In genomic region chr12:121423682-121424631, GRCh38 we compare ENCODE assay signal across 14 cellular contexts. TPM values are rescaled to one million over a fixed set of nuclear protein-coding genes. Genes with fewer than 3 reads are reported as not detected.
DNase-seq lines count a peak whose midpoint lies in the region; ATAC-seq, FAIRE-seq and TF ChIP-seq lines count a peak whose summit lies in the region.
"Had no signal": no experiment of that assay in that cellular context is flagged by ENCODE, and none has a peak within 500 bp of the region (broad histone marks: within the 10 kb centered on the region; RNA-seq: fewer than 3 reads in every experiment).

No MANE protein-coding gene starts in this region.

- DNase-seq in HepG2 (ENCODE audit: low spot score), result no peak
- no peak for DNase-seq in right lobe of liver
- DNase-seq in activated naive CD8-positive, alpha-beta T cell treated with anti-CD3 and anti-CD28 coated beads, Interleukin-2, amount 50 U/mL, for 24 hours, result no peak
- peak; percentile 46 to 74 (median 65) for DNase-seq in right cardiac atrium
- DNase-seq in brain microvascular endothelial cell, result no peak
- no peak for DNase-seq in CD8-positive, alpha-beta T cell
- DNase-seq: glutamatergic neuron, WERI-Rb-1 had no signal

- no peak overlapping the region for H2AFZ ChIP-seq in HepG2 (ENCODE audit: low read length)

- no peak for TF ChIP-seq CTCF in HepG2 (CRISPR knock-in tag; IDR thresholded peaks at IDR 0.05)
- no peak for TF ChIP-seq CTCF in right lobe of liver (IDR thresholded peaks at IDR 0.05)
- no peak for TF ChIP-seq CTCF in brain microvascular endothelial cell (IDR thresholded peaks at IDR 0.05; ENCODE audit: low read depth, low read length, missing control alignments)
- no peak for TF ChIP-seq CTCF in CD8-positive, alpha-beta T cell (IDR thresholded peaks at IDR 0.05)

- H3K27ac ChIP-seq in HepG2 (ENCODE audit: extremely low read length, insufficient read depth, low read length) (no peak overlapping the region), right lobe of liver (no peak overlapping the region), right cardiac atrium (ENCODE audit: low read length) (peak overlapping the region; percentile 95), brain microvascular endothelial cell (no peak overlapping the region)
- H3K27ac ChIP-seq in CD8-positive, alpha-beta T cell (ENCODE audit: low read depth, low read length), result no peak overlapping the region
- H3K27ac ChIP-seq: ascending aorta, SJSA1, WERI-Rb-1 had no signal

- TF ChIP-seq RAD21 in HepG2 (CRISPR knock-in tag; IDR thresholded peaks at IDR 0.05), result no peak

- in situ Hi-C loops in HepG2 (cut with HindIII; ENCODE audit: extremely low pct_ligation_motif_present, low pct_unique_long_range_greater_than_20kb) (no loop called here), brain microvascular endothelial cell (cut with HindIII; ENCODE audit: low pct_ligation_motif_present, low sequenced_read_pairs) (no loop called here)

- CTCF ChIA-PET in HepG2 (lab: Yijun Ruan, JAX; ENCODE audit: low intra/inter-chr PET ratio, low total read pairs), result no interaction called here
- CTCF ChIA-PET in CD8-positive, alpha-beta T cell (lab: Charles Lee), result interaction anchor here (0.9 to 2.7 kb wide), 2 partner anchors 19 to 89 kb away, joined by 4 to 9 read pairs; no protein-coding TSS in a partner anchor

- TSS peak; percentile 30 for BruUV-seq in HepG2 (replicated peaks; lab: Mats Ljungman, UMichigan)

- H3K4me3 ChIP-seq in HepG2 (replicated peaks in 1 of 3; ENCODE audit: insufficient read depth in 1 of 3, low read depth in 2 of 3, low read length in 3 of 3), result no peak overlapping the region
- H3K4me3 ChIP-seq in right lobe of liver, result no peak overlapping the region
- H3K4me3 ChIP-seq in right cardiac atrium (ENCODE audit: low read length), result no peak overlapping the region
- H3K4me3 ChIP-seq in brain microvascular endothelial cell (ENCODE audit: low read depth, low read length), result no peak overlapping the region
- H3K4me3 ChIP-seq in CD8-positive, alpha-beta T cell (ENCODE audit: low read depth, low read length), result no peak overlapping the region
- H3K4me3 ChIP-seq: ascending aorta, SJSA1 had no signal

- H3K27me3 Mint-ChIP-seq in activated naive CD8-positive, alpha-beta T cell treated with anti-CD3 and anti-CD28 coated beads, Interleukin-2, amount 50 U/mL, for 24 hours, result no peaks in the 10 kb centered on the region
- no peaks in the 10 kb centered on the region for H3K27me3 Mint-ChIP-seq in CD8-positive, alpha-beta T cell (ENCODE audit: low read depth)

- H3K36me3 ChIP-seq in HepG2 (replicated peaks in 1 of 2; ENCODE audit: control insufficient read depth in 1 of 2, insufficient read depth in 2 of 2, low read length in 2 of 2), result peaks cover 24 to 79% of the 10 kb centered on the region in 2 experiments
- H3K36me3 ChIP-seq in right lobe of liver, result peaks cover 0 to 64% (median 26%) of the 10 kb centered on the region in 4 donors
- peaks cover 71% of the 10 kb centered on the region for H3K36me3 ChIP-seq in brain microvascular endothelial cell (replicated peaks)
- H3K36me3 ChIP-seq in CD8-positive, alpha-beta T cell (ENCODE audit: insufficient read depth, low read length), result peaks cover 63% of the 10 kb centered on the region

- no peaks in the 10 kb centered on the region for H3K79me2 ChIP-seq in HepG2 (ENCODE audit: insufficient read depth, low read length)

- H4K20me1 ChIP-seq in HepG2 (ENCODE audit: insufficient read depth, low read length), result no peaks in the 10 kb centered on the region

- H3K4me1 Mint-ChIP-seq in activated naive CD8-positive, alpha-beta T cell treated with anti-CD3 and anti-CD28 coated beads, Interleukin-2, amount 50 U/mL, for 24 hours, result peaks cover 4% of the 10 kb centered on the region
- H3K4me1 Mint-ChIP-seq in CD8-positive, alpha-beta T cell (ENCODE audit: low read depth), result peaks cover 3% of the 10 kb centered on the region

- WGBS in HepG2 (ENCODE audit: low lambda C conversion rate), result over 99% methylated on average over 13 of the region's 13 CpGs
- 88% methylated on average over 13 of the region's 13 CpGs for WGBS in right lobe of liver (ENCODE audit: insufficient coverage, low coverage, low lambda C conversion rate, missing lambda C conversion rate)
- WGBS in right cardiac atrium, result 76% methylated on average over 13 of the region's 13 CpGs

- H3K9me3 ChIP-seq in HepG2 (ENCODE audit: low read length) (no peaks in the 10 kb centered on the region), right lobe of liver (no peaks in the 10 kb centered on the region), right cardiac atrium (ENCODE audit: control insufficient read depth, low read length) (no peaks in the 10 kb centered on the region)
- no peaks in the 10 kb centered on the region for H3K9me3 ChIP-seq in CD8-positive, alpha-beta T cell (ENCODE audit: low read length)
- H3K9me3 ChIP-seq: ascending aorta, SJSA1 had no signal

- intact Hi-C loops in HepG2 (cut with micrococcal nuclease; ENCODE audit: unreplicated experiment) (no loop called here), right lobe of liver (cut with DNase I) (no loop called here), right cardiac atrium (cut with DNase I) (no loop called here)
- intact Hi-C loops in CD8-positive, alpha-beta T cell (cut with DNase I, micrococcal nuclease), result no loop called here

- POLR2A ChIA-PET in HepG2 (lab: Yijun Ruan, JAX), result interaction anchor here (1.2 to 2.0 kb wide), 2 partner anchors 23 to 72 kb away, joined by 3 to 5 read pairs; no protein-coding TSS in a partner anchor
- POLR2A ChIA-PET in CD8-positive, alpha-beta T cell (lab: Charles Lee), result interaction anchor here (1.2 to 1.5 kb wide), 2 partner anchors 20 to 24 kb away, joined by 3 to 5 read pairs; partner anchors contain the start of gene RNF34

- H3K36me3 Mint-ChIP-seq in activated naive CD8-positive, alpha-beta T cell treated with anti-CD3 and anti-CD28 coated beads, Interleukin-2, amount 50 U/mL, for 24 hours (ENCODE audit: low read depth), result peaks cover 68% of the 10 kb centered on the region
- peaks cover 89% of the 10 kb centered on the region for H3K36me3 Mint-ChIP-seq in CD8-positive, alpha-beta T cell

- no peak for ATAC-seq in HepG2
- no peak for ATAC-seq in right lobe of liver
- ATAC-seq in activated naive CD8-positive, alpha-beta T cell treated with anti-CD3 and anti-CD28 coated beads, Interleukin-2, amount 50 U/mL, for 24 hours, result no peak
- ATAC-seq in right cardiac atrium, result peak; percentile 83 to 88
- ATAC-seq in GM19395 (IDR thresholded peaks at IDR 0.05; ENCODE audit: unreplicated experiment), result no peak
- ATAC-seq in HG03159 (IDR thresholded peaks at IDR 0.05; ENCODE audit: unreplicated experiment), result no peak
- no peak for ATAC-seq in CD8-positive, alpha-beta T cell
- ATAC-seq: HCT116 had no signal

- H3K4me2 ChIP-seq in HepG2 (ENCODE audit: low read depth, low read length), result no peak overlapping the region

- peak overlapping the region; percentile 18 for H3K27ac Mint-ChIP-seq in activated naive CD8-positive, alpha-beta T cell treated with anti-CD3 and anti-CD28 coated beads, Interleukin-2, amount 50 U/mL, for 24 hours
- no peak overlapping the region for H3K27ac Mint-ChIP-seq in CD8-positive, alpha-beta T cell

- no peak for FAIRE-seq in HepG2 (lab: Jason Lieb, UNC)
- FAIRE-seq: HTR-8/SVneo had no signal

- H3K9ac ChIP-seq in HepG2 (ENCODE audit: insufficient read depth, low read depth, low read length), result no peak overlapping the region

- no peaks in the 10 kb centered on the region for H3K9me3 Mint-ChIP-seq in activated naive CD8-positive, alpha-beta T cell treated with anti-CD3 and anti-CD28 coated beads, Interleukin-2, amount 50 U/mL, for 24 hours
- no peaks in the 10 kb centered on the region for H3K9me3 Mint-ChIP-seq in CD8-positive, alpha-beta T cell

- no peak for TF ChIP-seq POLR2A in HepG2 (IDR thresholded peaks at IDR 0.05; ENCODE audit: insufficient read depth in 1 of 2, low read depth in 2 of 2, low read length in 2 of 2)
- TF ChIP-seq POLR2A in right lobe of liver (IDR thresholded peaks at IDR 0.05), result no peak

- H3K4me3 Mint-ChIP-seq in activated naive CD8-positive, alpha-beta T cell treated with anti-CD3 and anti-CD28 coated beads, Interleukin-2, amount 50 U/mL, for 24 hours, result no peak overlapping the region
- no peak overlapping the region for H3K4me3 Mint-ChIP-seq in CD8-positive, alpha-beta T cell

- no peaks in the 10 kb centered on the region for H3K4me1 ChIP-seq in HepG2 (ENCODE audit: insufficient read depth, low read length)
- H3K4me1 ChIP-seq in right lobe of liver, result no peaks in the 10 kb centered on the region
- peaks cover 3% of the 10 kb centered on the region for H3K4me1 ChIP-seq in right cardiac atrium (ENCODE audit: control insufficient read depth, insufficient read depth, low read length)
- no peaks in the 10 kb centered on the region for H3K4me1 ChIP-seq in CD8-positive, alpha-beta T cell (ENCODE audit: insufficient read depth, low read length)
- H3K4me1 ChIP-seq: ascending aorta had no signal

- H3K27me3 ChIP-seq in HepG2 (ENCODE audit: control insufficient read depth in 1 of 2, insufficient read depth in 2 of 2, low read length in 2 of 2) (no peaks in the 10 kb centered on the region), right lobe of liver (no peaks in the 10 kb centered on the region), right cardiac atrium (ENCODE audit: control insufficient read depth, insufficient read depth) (no peaks in the 10 kb centered on the region), brain microvascular endothelial cell (replicated peaks) (no peaks in the 10 kb centered on the region)
- no peaks in the 10 kb centered on the region for H3K27me3 ChIP-seq in CD8-positive, alpha-beta T cell (ENCODE audit: insufficient read depth, low read length)
- H3K27me3 ChIP-seq: ascending aorta, SJSA1 had no signal

- TF ChIP-seq EP300 in HepG2 (IDR thresholded peaks at IDR 0.05; ENCODE audit: low read depth in 2 of 2, low read length in 2 of 2) (no peak), HepG2 (CRISPR knock-in tag; IDR thresholded peaks at IDR 0.05; ENCODE audit: borderline replicate concordance) (no peak)

RNA-seq across cellular contexts. Expression of gene RNF34, which starts 24.0 kb away (rescaled TPM):
- total RNA-seq in HepG2 (2016; rRNA removed; fragmentation: Illumina TruSeq; extraction: Trizol) (53.2 and 68.2 TPM in 2 replicates), right lobe of liver (10 to 100 TPM; 11.7 to 22.3 (median 14.6) TPM), right cardiac atrium (10 to 100 TPM; 25.1 to 31.4 (median 26.1) TPM)
- 21.6 and 23.1 TPM in 2 replicates for total RNA-seq in HepG2 (2016; cell fraction: cytosol; rRNA removed; fragmentation: Illumina TruSeq; extraction: Trizol; ENCODE audit: low read depth)
- total RNA-seq in HepG2 (2016; cell fraction: insoluble cytoplasmic fraction; rRNA removed; fragmentation: Illumina TruSeq; extraction: Trizol), result 52.8 and 66.3 TPM in 2 replicates
- 36.1 and 37.2 TPM in 2 replicates for total RNA-seq in HepG2 (2016; cell fraction: membrane; rRNA removed; fragmentation: Illumina TruSeq; extraction: Trizol)
- 39.6 and 47.6 TPM in 2 replicates for total RNA-seq in HepG2 (2016; cell fraction: nucleus; rRNA removed; fragmentation: Illumina TruSeq; extraction: Trizol)
- polyA plus RNA-seq in HepG2 (2011; rRNA removed) (36.8 and 37.4 TPM in 2 replicates), right cardiac atrium (21.1 TPM)
- 17.4 and 20.4 TPM in 2 replicates for polyA plus RNA-seq in HepG2 (2011; cell fraction: cytosol; rRNA removed)
- polyA plus RNA-seq in HepG2 (2011; cell fraction: nucleus; rRNA removed), result 25.9 and 37.9 TPM in 2 replicates
- 27.0 and 30.9 TPM in 2 replicates for polyA plus RNA-seq in HepG2 (2012)
- polyA plus RNA-seq in HepG2 (2016; cell fraction: cytosol; fragmentation: Illumina TruSeq; extraction: Trizol; ENCODE audit: low read depth), result 7.6 and 9.2 TPM in 2 replicates
- 56.9 and 60.9 TPM in 2 replicates for polyA plus RNA-seq in HepG2 (2016; cell fraction: insoluble cytoplasmic fraction; fragmentation: Illumina TruSeq; extraction: Trizol; ENCODE audit: low read depth)
- 19.5 and 19.6 TPM in 2 replicates for polyA plus RNA-seq in HepG2 (2016; cell fraction: membrane; fragmentation: Illumina TruSeq; extraction: Trizol; ENCODE audit: low read depth)
- polyA plus RNA-seq in HepG2 (2016; cell fraction: nucleus; fragmentation: Illumina TruSeq; extraction: Trizol; ENCODE audit: insufficient read depth, low read depth), result 49.3 and 52.3 TPM in 2 replicates
- 165 and 250 TPM in 2 replicates for polyA minus RNA-seq in HepG2 (2011; rRNA and poly(A)+ RNA removed; ENCODE audit: low replicate concordance)
- polyA minus RNA-seq in HepG2 (2011; cell fraction: cytosol; rRNA and poly(A)+ RNA removed), result 13.7 and 21.9 TPM in 2 replicates
- 40.6 and 41.5 TPM in 2 replicates for polyA minus RNA-seq in HepG2 (2011; cell fraction: nucleus; rRNA and poly(A)+ RNA removed)
- 10 to 100 TPM; 46.8 to 51.3 TPM for total RNA-seq in CD8-positive, alpha-beta T cell

Comparison
In these comparisons a context has a peak if more than half of its experiments do, and no peak if none do; other contexts are left out.
1. ATAC-seq: peak in right cardiac atrium (2 of 2); none in HepG2 (single experiment), right lobe of liver (0 of 4), activated naive CD8-positive, alpha-beta T cell treated with anti-CD3 and anti-CD28 coated beads, Interleukin-2, amount 50 U/mL, for 24 hours (single experiment), GM19395 (single experiment), HG03159 (single experiment) and CD8-positive, alpha-beta T cell (single experiment).
2. DNase-seq: peak in right cardiac atrium (3 of 3); none in HepG2 (single experiment), right lobe of liver (0 of 3), activated naive CD8-positive, alpha-beta T cell treated with anti-CD3 and anti-CD28 coated beads, Interleukin-2, amount 50 U/mL, for 24 hours (single experiment), brain microvascular endothelial cell (single experiment) and CD8-positive, alpha-beta T cell (0 of 7).